8 cellular contexts compared by ENCODE assay signal in genomic region chr6:133953634-133954415, GRCh38. TPM values are rescaled to one million over a fixed set of nuclear protein-coding genes. Genes with fewer than 3 reads are reported as not detected.
A peak's percentile ranks its signal among the peaks of the same experiment; 100 is the strongest.
DNase-seq lines count a peak whose midpoint lies in the region; ATAC-seq and TF ChIP-seq lines count a peak whose summit lies in the region.

No MANE protein-coding gene starts in this region.

- H3K4me1 ChIP-seq in left ventricle myocardium inferior (peaks cover 65% of the 10 kb centered on the region), left lung (peaks cover 13 to 35% of the 10 kb centered on the region in 2 donors), tibial nerve (peaks cover 0 to 51% (median 1%) of the 10 kb centered on the region in 4 donors)

- peak overlapping the region; percentile 88 for H3K27ac Mint-ChIP-seq in activated naive CD8-positive, alpha-beta T cell treated with anti-CD3 and anti-CD28 coated beads for 36 hours

- peak overlapping the region; percentile 90 for H3K4me3 Mint-ChIP-seq in activated naive CD8-positive, alpha-beta T cell treated with anti-CD3 and anti-CD28 coated beads for 36 hours

- DNase-seq in left ventricle myocardium inferior (no peak), left ventricle myocardium superior (no peak), left lung (no peak), tibial nerve (ENCODE audit: low spot score in 2 of 2) (no peak), iPS-NIHi11 (ENCODE audit: low spot score) (no peak), midbrain (lab: John Stamatoyannopoulos, UW) (no peak)
- no peak for DNase-seq in activated naive CD8-positive, alpha-beta T cell treated with anti-CD3 and anti-CD28 coated beads for 36 hours

- H3K36me3 ChIP-seq in left ventricle myocardium inferior (no peaks in the 10 kb centered on the region), left lung (no peaks in the 10 kb centered on the region), tibial nerve (no peaks in the 10 kb centered on the region)

- peaks cover 8% of the 10 kb centered on the region for H3K36me3 Mint-ChIP-seq in activated naive CD8-positive, alpha-beta T cell treated with anti-CD3 and anti-CD28 coated beads for 36 hours

- intact Hi-C loops in left ventricle myocardium inferior (cut with micrococcal nuclease): no loop called here
- intact Hi-C loops in left ventricle myocardium superior (cut with micrococcal nuclease): no loop called here
- intact Hi-C loops in left lung (cut with DNase I): no loop called here

- H3K9me3 ChIP-seq in left ventricle myocardium inferior (replicated peaks) (no peaks in the 10 kb centered on the region), left lung (no peaks in the 10 kb centered on the region), tibial nerve (no peaks in the 10 kb centered on the region)

- peak overlapping the region; percentile 78 for H3K4me3 ChIP-seq in left ventricle myocardium inferior
- peak overlapping the region; percentile 67 to 89 for H3K4me3 ChIP-seq in left lung
- H3K4me3 ChIP-seq in tibial nerve: peak overlapping the region; percentile 57 to 97 (median 80)

- no peak for TF ChIP-seq POLR2A in tibial nerve (IDR thresholded peaks at IDR 0.05)

- TF ChIP-seq CTCF in left ventricle myocardium inferior (IDR thresholded peaks at IDR 0.05; ENCODE audit: borderline replicate concordance) (no peak), left lung (IDR thresholded peaks at IDR 0.05) (no peak), tibial nerve (IDR thresholded peaks at IDR 0.05) (no peak)

- H3K9me3 Mint-ChIP-seq in activated naive CD8-positive, alpha-beta T cell treated with anti-CD3 and anti-CD28 coated beads for 36 hours: no peaks in the 10 kb centered on the region

- H3K27ac ChIP-seq in left ventricle myocardium inferior (replicated peaks) (peak overlapping the region; percentile 95), left lung (peak overlapping the region in 1 of 2 donors; percentile 85), tibial nerve (peak overlapping the region; percentile 53 to 98 (median 98))

- ATAC-seq in left ventricle myocardium superior: no peak
- ATAC-seq in left lung: no peak
- no peak for ATAC-seq in GM18909 (IDR thresholded peaks at IDR 0.05; ENCODE audit: poor library complexity, unreplicated experiment)

- WGBS in tibial nerve, 2 donors: 7 to 9% methylated on average over 23 of the region's 23 CpGs

- H3K27me3 ChIP-seq in left ventricle myocardium inferior (ENCODE audit: low read depth): no peaks in the 10 kb centered on the region
- H3K27me3 ChIP-seq in left lung: peaks cover 0 to 3% of the 10 kb centered on the region in 2 donors
- no peaks in the 10 kb centered on the region for H3K27me3 ChIP-seq in tibial nerve

- H3K27me3 Mint-ChIP-seq in activated naive CD8-positive, alpha-beta T cell treated with anti-CD3 and anti-CD28 coated beads for 36 hours: no peaks in the 10 kb centered on the region

- TF ChIP-seq EP300 in tibial nerve (IDR thresholded peaks at IDR 0.05): no peak

- peaks cover 42% of the 10 kb centered on the region for H3K4me1 Mint-ChIP-seq in activated naive CD8-positive, alpha-beta T cell treated with anti-CD3 and anti-CD28 coated beads for 36 hours

RNA-seq across cellular contexts. Expression of gene TBPL1, which starts 0.8 kb away (rescaled TPM):
- 13.4 TPM for total RNA-seq in left ventricle myocardium inferior
- 14.2 TPM for total RNA-seq in left ventricle myocardium superior
- total RNA-seq in activated naive CD8-positive, alpha-beta T cell treated with anti-CD3 and anti-CD28 coated beads for 36 hours: 10 to 100 TPM; 46.5 to 51.4 TPM
- total RNA-seq in left lung: 10 to 100 TPM; 20.4 to 22.6 TPM
- total RNA-seq in tibial nerve: 10 to 100 TPM in 1 of 4 donors, 1 to 10 TPM in 3; 4.8 to 14.9 (median 6.6) TPM
